ENCODE assay signal across 28 cellular contexts in genomic region chr1:37123266-37123665, GRCh38.
DNase-seq lines count a peak whose midpoint lies in the region; ATAC-seq and TF ChIP-seq lines count a peak whose summit lies in the region.
"Had no signal": no experiment of that assay in that cellular context is flagged by ENCODE, and none has a peak within 500 bp of the region (broad histone marks: within the 10 kb centered on the region; RNA-seq: fewer than 3 reads in every experiment).

No MANE protein-coding gene starts in this region.

- WGBS in ectodermal cell, 2 experiments, result 66 to 68% methylated on average over 4 of the region's 4 CpGs
- WGBS in esophagus squamous epithelium, 2 donors, result 59 to 75% methylated on average over 4 of the region's 4 CpGs
- 59% methylated on average over 4 of the region's 4 CpGs for WGBS in right lobe of liver (ENCODE audit: insufficient coverage, low coverage, low lambda C conversion rate, missing lambda C conversion rate)

- H3K4me2 ChIP-seq in neural progenitor cell, result peak overlapping the region; percentile 52

- H3F3A ChIP-seq in neural progenitor cell (ENCODE audit: low read depth), result peaks cover 14% of the 10 kb centered on the region

- H3K9ac ChIP-seq in neural progenitor cell, result no peak overlapping the region

- in situ Hi-C loops in Caki2 (cut with HindIII; ENCODE audit: low pct_unique_long_range_greater_than_20kb, low sequenced_read_pairs), result no loop called here
- in situ Hi-C loops in brain microvascular endothelial cell (cut with HindIII; ENCODE audit: low pct_ligation_motif_present, low sequenced_read_pairs), result no loop called here

- no peak for ATAC-seq in right lobe of liver
- ATAC-seq: activated CD4-positive, alpha-beta T cell treated with anti-CD3 and anti-CD28 coated beads for 36 hours; activated CD8-positive, alpha-beta T cell treated with anti-CD3 and anti-CD28 coated beads for 36 hours; HCT116; left ventricle myocardium superior had no signal

- H3K9me3 ChIP-seq in ectodermal cell (ENCODE audit: control insufficient read depth, low read length) (no peaks in the 10 kb centered on the region), neural progenitor cell (ENCODE audit: low read depth) (no peaks in the 10 kb centered on the region), esophagus squamous epithelium (no peaks in the 10 kb centered on the region), right lobe of liver (no peaks in the 10 kb centered on the region)

- TF ChIP-seq CTCF in neural progenitor cell (IDR thresholded peaks at IDR 0.05) (no peak), esophagus squamous epithelium (IDR thresholded peaks at IDR 0.05) (no peak), brain microvascular endothelial cell (IDR thresholded peaks at IDR 0.05; ENCODE audit: low read depth, low read length, missing control alignments) (no peak), right lobe of liver (IDR thresholded peaks at IDR 0.05) (no peak)

- intact Hi-C loops in esophagus squamous epithelium (cut with DNase I), result no loop called here
- intact Hi-C loops in right lobe of liver (cut with DNase I), result no loop called here

- no peaks in the 10 kb centered on the region for H3K9me3 Mint-ChIP-seq in neural progenitor cell
- H3K9me3 Mint-ChIP-seq: activated CD8-positive, alpha-beta T cell treated with anti-CD3 and anti-CD28 coated beads for 36 hours; activated naive CD4-positive, alpha-beta T cell treated with anti-CD3 and anti-CD28 coated beads, Interleukin-2, amount 50 U/mL, for 24 hours; activated T-helper 1 cell treated with anti-CD3 and anti-CD28 coated beads, Interleukin-12 subunit alpha, Interleukin-12 subunit beta, Interleukin-2, Interleukin-4 antibody, amounts not matched to agents 30 ng/mL and 10 ng/mL and 1 ng/mL, durations not matched to agents 14 hours and 24 hours and 36 hours had no signal

- H3K36me3 Mint-ChIP-seq in neural progenitor cell, result no peaks in the 10 kb centered on the region
- H3K36me3 Mint-ChIP-seq: activated naive CD4-positive, alpha-beta T cell treated with anti-CD3 and anti-CD28 coated beads, Interleukin-2, amount 50 U/mL, for 24 hours had no signal

- no peak overlapping the region for H2AFZ ChIP-seq in neural progenitor cell (replicated peaks)

- TF ChIP-seq POLR2A in esophagus squamous epithelium (IDR thresholded peaks at IDR 0.05), result no peak
- no peak for TF ChIP-seq POLR2A in right lobe of liver (IDR thresholded peaks at IDR 0.05)

- DNase-seq in Caki2 (ENCODE audit: low read depth) (peak; percentile 10), M059J (ENCODE audit: low read depth) (peak; percentile 70), neural progenitor cell (ENCODE audit: low spot score) (peak; percentile 39), esophagus squamous epithelium (lab: John Stamatoyannopoulos, UW) (no peak), brain microvascular endothelial cell (no peak), NCI-H2107 (lab: John Stamatoyannopoulos, UW) (no peak), right lobe of liver (no peak)
- DNase-seq: activated CD4-positive, alpha-beta T cell treated with anti-CD3 and anti-CD28 coated beads for 36 hours; activated CD8-positive, alpha-beta memory T cell treated with anti-CD3 and anti-CD28 coated beads, Interleukin-2, amount 50 U/mL, for 48 hours; activated CD8-positive, alpha-beta T cell treated with anti-CD3 and anti-CD28 coated beads for 36 hours; amniotic stem cell; GF-D8; IMR-90; left ventricle myocardium superior; mesendoderm; NCI-H1048; NCI-H1694; NCI-H510A; RPMI8226; sigmoid colon; stimulated activated CD4-positive, alpha-beta T cell treated with anti-CD3 and anti-CD28 coated beads, Interleukin-4, amount 100 ng/mL, for 4 hours; T-helper 2 cell; tibial artery had no signal

- H4K20me1 ChIP-seq in neural progenitor cell (ENCODE audit: low read depth), result no peaks in the 10 kb centered on the region

- H3K4me3 Mint-ChIP-seq in neural progenitor cell, result peak overlapping the region; percentile 37
- H3K4me3 Mint-ChIP-seq: activated CD4-positive, alpha-beta T cell treated with anti-CD3 and anti-CD28 coated beads for 36 hours; activated CD8-positive, alpha-beta T cell treated with anti-CD3 and anti-CD28 coated beads for 36 hours; activated naive CD4-positive, alpha-beta T cell treated with anti-CD3 and anti-CD28 coated beads, Interleukin-2, amount 50 U/mL, for 24 hours; activated T-helper 1 cell treated with anti-CD3 and anti-CD28 coated beads, Interleukin-12 subunit alpha, Interleukin-12 subunit beta, Interleukin-2, Interleukin-4 antibody, amounts not matched to agents 30 ng/mL and 10 ng/mL and 1 ng/mL, durations not matched to agents 14 hours and 24 hours and 36 hours; B cell had no signal

- H3K36me3 ChIP-seq in ectodermal cell (ENCODE audit: control insufficient read depth, insufficient read depth, low read length) (no peaks in the 10 kb centered on the region), neural progenitor cell (no peaks in the 10 kb centered on the region), esophagus squamous epithelium (no peaks in the 10 kb centered on the region), brain microvascular endothelial cell (replicated peaks) (no peaks in the 10 kb centered on the region), right lobe of liver (no peaks in the 10 kb centered on the region)
- H3K36me3 ChIP-seq: sigmoid colon, tibial artery had no signal

- H3K27ac ChIP-seq in ectodermal cell (ENCODE audit: insufficient read depth, low read depth, low read length, poor library complexity, severe bottlenecking), result peak overlapping the region; percentile 67
- H3K27ac ChIP-seq in neural progenitor cell, result peak overlapping the region; percentile 61
- H3K27ac ChIP-seq in esophagus squamous epithelium, result no peak overlapping the region
- H3K27ac ChIP-seq in brain microvascular endothelial cell, result no peak overlapping the region
- H3K27ac ChIP-seq in right lobe of liver, result no peak overlapping the region
- H3K27ac ChIP-seq: sigmoid colon, tibial artery had no signal

- peaks cover 19% of the 10 kb centered on the region for H3K4me1 Mint-ChIP-seq in neural progenitor cell
- H3K4me1 Mint-ChIP-seq: activated CD4-positive, alpha-beta T cell treated with anti-CD3 and anti-CD28 coated beads for 36 hours; activated naive CD4-positive, alpha-beta T cell treated with anti-CD3 and anti-CD28 coated beads, Interleukin-2, amount 50 U/mL, for 24 hours; B cell had no signal

- H3K27me3 ChIP-seq in ectodermal cell (ENCODE audit: control insufficient read depth, insufficient read depth, low read length, poor library complexity, severe bottlenecking) (no peaks in the 10 kb centered on the region), neural progenitor cell (no peaks in the 10 kb centered on the region), esophagus squamous epithelium (peaks cover 0 to 23% (median 0%) of the 10 kb centered on the region in 4 donors), brain microvascular endothelial cell (replicated peaks) (no peaks in the 10 kb centered on the region), right lobe of liver (no peaks in the 10 kb centered on the region)
- H3K27me3 ChIP-seq: sigmoid colon had no signal

- no peak overlapping the region for H3K4me3 ChIP-seq in ectodermal cell (ENCODE audit: insufficient read depth, low read depth, low read length)
- H3K4me3 ChIP-seq in neural progenitor cell, result no peak overlapping the region
- no peak overlapping the region for H3K4me3 ChIP-seq in esophagus squamous epithelium
- no peak overlapping the region for H3K4me3 ChIP-seq in brain microvascular endothelial cell (ENCODE audit: low read depth, low read length)
- no peak overlapping the region for H3K4me3 ChIP-seq in right lobe of liver
- H3K4me3 ChIP-seq: sigmoid colon, tibial artery had no signal

- H3K27ac Mint-ChIP-seq in neural progenitor cell, result peak overlapping the region; percentile 29
- H3K27ac Mint-ChIP-seq: activated CD4-positive, alpha-beta T cell treated with anti-CD3 and anti-CD28 coated beads for 36 hours; activated CD8-positive, alpha-beta T cell treated with anti-CD3 and anti-CD28 coated beads for 36 hours; activated naive CD4-positive, alpha-beta T cell treated with anti-CD3 and anti-CD28 coated beads, Interleukin-2, amount 50 U/mL, for 24 hours; activated T-helper 1 cell treated with anti-CD3 and anti-CD28 coated beads, Interleukin-12 subunit alpha, Interleukin-12 subunit beta, Interleukin-2, Interleukin-4 antibody, amounts not matched to agents 30 ng/mL and 10 ng/mL and 1 ng/mL, durations not matched to agents 14 hours and 24 hours and 36 hours; B cell had no signal

- peaks cover 8% of the 10 kb centered on the region for H3K27me3 Mint-ChIP-seq in neural progenitor cell (ENCODE audit: insufficient read depth, low read depth)
- H3K27me3 Mint-ChIP-seq: activated naive CD4-positive, alpha-beta T cell treated with anti-CD3 and anti-CD28 coated beads, Interleukin-2, amount 50 U/mL, for 24 hours had no signal

- no peaks in the 10 kb centered on the region for H3K79me2 ChIP-seq in neural progenitor cell (ENCODE audit: low read depth)

- H3K4me1 ChIP-seq in ectodermal cell (ENCODE audit: control insufficient read depth, insufficient read depth, low read length), result peaks cover 21% of the 10 kb centered on the region
- H3K4me1 ChIP-seq in neural progenitor cell, result peaks cover 27% of the 10 kb centered on the region
- H3K4me1 ChIP-seq in esophagus squamous epithelium, result no peaks in the 10 kb centered on the region
- H3K4me1 ChIP-seq in right lobe of liver, result no peaks in the 10 kb centered on the region
- H3K4me1 ChIP-seq: tibial artery had no signal

Comparison
In these comparisons a context has a peak if more than half of its experiments do, and no peak if none do; other contexts are left out.
1. DNase-seq: peak in Caki2 (single experiment), M059J (single experiment) and neural progenitor cell (single experiment); none in esophagus squamous epithelium (single experiment), brain microvascular endothelial cell (single experiment), NCI-H2107 (single experiment) and right lobe of liver (0 of 3).
2. H3K27ac ChIP-seq: peak in ectodermal cell (single experiment) and neural progenitor cell (single experiment); none in esophagus squamous epithelium (0 of 4), brain microvascular endothelial cell (single experiment) and right lobe of liver (0 of 3).